14 cellular contexts compared by ENCODE assay signal in the genomic region with DNA sequence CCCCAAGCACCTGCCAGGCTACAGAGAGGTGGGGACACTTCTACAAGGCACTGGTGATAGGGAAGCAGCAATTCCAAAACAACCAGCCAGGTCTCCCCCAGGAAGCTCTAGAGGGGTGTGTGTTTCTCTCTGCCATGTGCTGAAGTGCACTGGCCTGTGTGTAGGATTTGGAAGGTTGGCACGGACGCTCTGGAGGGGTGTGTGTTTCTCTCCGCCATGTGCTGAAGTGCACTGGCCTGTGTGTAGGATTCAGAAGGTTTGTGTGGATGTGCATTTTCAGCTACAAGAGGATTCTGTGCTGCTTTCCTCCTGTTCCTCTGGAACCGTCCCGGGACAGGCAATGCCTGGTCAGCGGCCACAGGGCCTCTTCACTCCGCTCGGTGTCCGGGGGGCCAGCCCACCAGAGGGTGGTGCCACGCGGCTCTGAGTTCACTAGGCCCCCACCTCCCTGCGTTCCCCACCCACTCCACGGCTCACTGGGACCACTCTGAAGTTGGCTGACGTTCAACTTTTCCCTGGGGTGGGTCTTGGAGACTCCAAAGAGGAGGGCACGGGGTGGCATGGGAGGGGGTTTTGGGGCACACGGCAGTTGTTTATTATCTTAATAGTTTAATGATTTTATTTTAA.
DNase-seq lines count a peak whose midpoint lies in the region; ATAC-seq and TF ChIP-seq lines count a peak whose summit lies in the region.
"Had no signal": no experiment of that assay in that cellular context is flagged by ENCODE, and none has a peak within 500 bp of the region (broad histone marks: within the 10 kb centered on the region; RNA-seq: fewer than 3 reads in every experiment).

No MANE protein-coding gene starts in this region.

- H3K79me2 ChIP-seq in neural progenitor cell (ENCODE audit: low read depth), result no peaks in the 10 kb centered on the region

- H3K36me3 ChIP-seq in neural progenitor cell (no peaks in the 10 kb centered on the region), suprapubic skin (no peaks in the 10 kb centered on the region)
- H3K36me3 ChIP-seq: HAP-1 had no signal

- no peak overlapping the region for H3K4me3 ChIP-seq in neural progenitor cell
- no peak overlapping the region for H3K4me3 ChIP-seq in suprapubic skin
- H3K4me3 ChIP-seq: A549, HAP-1 had no signal

- no peak overlapping the region for H2AFZ ChIP-seq in neural progenitor cell (replicated peaks)

- ATAC-seq in sciatic nerve, result no peak
- no peak for ATAC-seq in activated CD8-positive, alpha-beta memory T cell treated with anti-CD3 and anti-CD28 coated beads, Interleukin-2, amount 10 ng/mL, durations not matched to agents 7 days and 5 days
- ATAC-seq: A549 had no signal

- no peak for TF ChIP-seq CTCF in neural progenitor cell (IDR thresholded peaks at IDR 0.05)
- TF ChIP-seq CTCF in suprapubic skin (IDR thresholded peaks at IDR 0.05), result no peak

- no peak for TF ChIP-seq EP300 in suprapubic skin (IDR thresholded peaks at IDR 0.05)

- peaks cover 7% of the 10 kb centered on the region for H3K4me1 Mint-ChIP-seq in neural progenitor cell
- H3K4me1 Mint-ChIP-seq in activated CD8-positive, alpha-beta memory T cell treated with anti-CD3 and anti-CD28 coated beads, Interleukin-2, amount 10 ng/mL, durations not matched to agents 7 days and 5 days, result no peaks in the 10 kb centered on the region

- H3K27me3 ChIP-seq in neural progenitor cell, result peaks cover 27% of the 10 kb centered on the region
- peaks cover 66% of the 10 kb centered on the region for H3K27me3 ChIP-seq in suprapubic skin

- no peaks in the 10 kb centered on the region for H4K20me1 ChIP-seq in neural progenitor cell (ENCODE audit: low read depth)

- H3K36me3 Mint-ChIP-seq in neural progenitor cell, result no peaks in the 10 kb centered on the region
- no peaks in the 10 kb centered on the region for H3K36me3 Mint-ChIP-seq in activated CD8-positive, alpha-beta memory T cell treated with anti-CD3 and anti-CD28 coated beads, Interleukin-2, amount 10 ng/mL, durations not matched to agents 7 days and 5 days

- H3K4me1 ChIP-seq in neural progenitor cell, result peaks cover 1% of the 10 kb centered on the region
- H3K4me1 ChIP-seq in suprapubic skin, result no peaks in the 10 kb centered on the region
- H3K4me1 ChIP-seq: A549, Caco-2, HAP-1 had no signal

- intact Hi-C loops in sciatic nerve (cut with DNase I), result no loop called here

- TF ChIP-seq POLR2A in suprapubic skin (IDR thresholded peaks at IDR 0.05), result no peak

- peak overlapping the region; percentile 48 for H3K27ac Mint-ChIP-seq in neural progenitor cell
- no peak overlapping the region for H3K27ac Mint-ChIP-seq in activated CD8-positive, alpha-beta memory T cell treated with anti-CD3 and anti-CD28 coated beads, Interleukin-2, amount 10 ng/mL, durations not matched to agents 7 days and 5 days
- H3K27ac Mint-ChIP-seq: CD4-positive, alpha-beta T cell had no signal

- peaks cover 8% of the 10 kb centered on the region for H3K27me3 Mint-ChIP-seq in neural progenitor cell (ENCODE audit: insufficient read depth, low read depth)
- peaks cover 6% of the 10 kb centered on the region for H3K27me3 Mint-ChIP-seq in activated CD8-positive, alpha-beta memory T cell treated with anti-CD3 and anti-CD28 coated beads, Interleukin-2, amount 10 ng/mL, durations not matched to agents 7 days and 5 days

- peak; percentile 27 for DNase-seq in activated effector memory CD4-positive, alpha-beta T cell treated with anti-CD3 and anti-CD28 coated beads, Interleukin-2, amount 50 U/mL, for 16 hours
- no peak for DNase-seq in activated effector memory CD4-positive, alpha-beta T cell treated with Interleukin-2 at 50 U/mL for 16 hours
- DNase-seq in neural progenitor cell (ENCODE audit: low spot score) (no peak), suprapubic skin (ENCODE audit: low spot score in 2 of 2) (peak; percentile 43 to 47), sciatic nerve (ENCODE audit: low spot score) (no peak)
- DNase-seq in activated CD4-positive, CD25-positive, alpha-beta regulatory T cell treated with anti-CD3 and anti-CD28 coated beads, Interleukin-2, amount 50 U/mL, for 72 hours, result no peak
- DNase-seq in activated CD8-positive, alpha-beta memory T cell treated with anti-CD3 and anti-CD28 coated beads, Interleukin-2, amount 10 ng/mL, durations not matched to agents 7 days and 5 days, result no peak
- DNase-seq: AML-193 had no signal

- CTCF ChIA-PET in activated CD8-positive, alpha-beta memory T cell treated with anti-CD3 and anti-CD28 coated beads, Interleukin-2, amount 10 ng/mL, durations not matched to agents 7 days and 5 days (lab: Charles Lee), result no interaction called here

- H3K9me3 ChIP-seq in neural progenitor cell (ENCODE audit: low read depth), result no peaks in the 10 kb centered on the region
- H3K9me3 ChIP-seq in suprapubic skin, result no peaks in the 10 kb centered on the region
- H3K9me3 ChIP-seq: HAP-1 had no signal

- H3K4me3 Mint-ChIP-seq in neural progenitor cell, result no peak overlapping the region
- no peak overlapping the region for H3K4me3 Mint-ChIP-seq in activated CD8-positive, alpha-beta memory T cell treated with anti-CD3 and anti-CD28 coated beads, Interleukin-2, amount 10 ng/mL, durations not matched to agents 7 days and 5 days
- H3K4me3 Mint-ChIP-seq: CD4-positive, alpha-beta T cell had no signal

- H3K9ac ChIP-seq in neural progenitor cell, result no peak overlapping the region

- no peaks in the 10 kb centered on the region for H3F3A ChIP-seq in neural progenitor cell (ENCODE audit: low read depth)

- peaks cover 3% of the 10 kb centered on the region for H3K9me3 Mint-ChIP-seq in neural progenitor cell
- no peaks in the 10 kb centered on the region for H3K9me3 Mint-ChIP-seq in activated CD8-positive, alpha-beta memory T cell treated with anti-CD3 and anti-CD28 coated beads, Interleukin-2, amount 10 ng/mL, durations not matched to agents 7 days and 5 days (ENCODE audit: low read depth)
- H3K9me3 Mint-ChIP-seq: CD4-positive, alpha-beta T cell had no signal

- WGBS in suprapubic skin, result 75% methylated on average over 5 of the region's 16 CpGs

- H3K4me2 ChIP-seq in neural progenitor cell, result no peak overlapping the region
- H3K4me2 ChIP-seq: A549 had no signal

- H3K27ac ChIP-seq in neural progenitor cell (no peak overlapping the region), suprapubic skin (no peak overlapping the region)
- H3K27ac ChIP-seq: 22Rv1, A549, C4-2B had no signal

Comparison
In these comparisons a context has a peak if more than half of its experiments do, and no peak if none do; other contexts are left out.
1. DNase-seq: peak in activated effector memory CD4-positive, alpha-beta T cell treated with anti-CD3 and anti-CD28 coated beads, Interleukin-2, amount 50 U/mL, for 16 hours (single experiment) and suprapubic skin (2 of 2); none in activated effector memory CD4-positive, alpha-beta T cell treated with Interleukin-2 at 50 U/mL for 16 hours (single experiment), neural progenitor cell (single experiment), sciatic nerve (single experiment), activated CD4-positive, CD25-positive, alpha-beta regulatory T cell treated with anti-CD3 and anti-CD28 coated beads, Interleukin-2, amount 50 U/mL, for 72 hours (single experiment) and activated CD8-positive, alpha-beta memory T cell treated with anti-CD3 and anti-CD28 coated beads, Interleukin-2, amount 10 ng/mL, durations not matched to agents 7 days and 5 days (single experiment).